Comparison of ENCODE assay signal across 28 cellular contexts in genomic region chr3:82745544-82745943, GRCh38.
"Had no signal": no experiment of that assay in that cellular context is flagged by ENCODE, and none has a peak within 500 bp of the region (broad histone marks: within the 10 kb centered on the region; RNA-seq: fewer than 3 reads in every experiment).

No MANE protein-coding gene starts in this region.

- H3K4me3 ChIP-seq: adrenal gland, breast epithelium, K562, MG63 had no signal

- H3K4me3 Mint-ChIP-seq: activated CD8-positive, alpha-beta T cell treated with anti-CD3 and anti-CD28 coated beads, Interleukin-2, amount 10 ng/mL, durations not matched to agents 7 days and 5 days; activated naive CD4-positive, alpha-beta T cell treated with anti-CD3 and anti-CD28 coated beads for 36 hours; activated T-cell treated with anti-CD3 and anti-CD28 coated beads, Interleukin-2, amount 50 U/mL, for 24 hours had no signal

- H3K36me3 ChIP-seq: adrenal gland, breast epithelium, MG63, WERI-Rb-1 had no signal

- H3K9me3 ChIP-seq: adrenal gland, breast epithelium, MG63 had no signal

- ATAC-seq: activated CD8-positive, alpha-beta T cell treated with anti-CD3 and anti-CD28 coated beads, Interleukin-2, amount 10 ng/mL, durations not matched to agents 7 days and 5 days; activated naive CD4-positive, alpha-beta T cell treated with anti-CD3 and anti-CD28 coated beads, Interleukin-2, amount 50 U/mL, for 72 hours; K562 had no signal

- H3K27me3 Mint-ChIP-seq: activated T-cell treated with anti-CD3 and anti-CD28 coated beads, Interleukin-2, amount 50 U/mL, for 24 hours had no signal

- H3K4me1 ChIP-seq: adrenal gland, breast epithelium had no signal

- H3K27ac Mint-ChIP-seq: activated CD8-positive, alpha-beta T cell treated with anti-CD3 and anti-CD28 coated beads, Interleukin-2, amount 10 ng/mL, durations not matched to agents 7 days and 5 days; activated naive CD4-positive, alpha-beta T cell treated with anti-CD3 and anti-CD28 coated beads for 36 hours; activated naive CD4-positive, alpha-beta T cell treated with anti-CD3 and anti-CD28 coated beads, Interleukin-2, amount 50 U/mL, for 72 hours; activated T-cell treated with anti-CD3 and anti-CD28 coated beads, Interleukin-2, amount 50 U/mL, for 24 hours had no signal

- DNase-seq: activated CD4-positive, alpha-beta T cell treated with anti-CD3 and anti-CD28 coated beads for 1 hour; activated CD4-positive, alpha-beta T cell treated with anti-CD3 and anti-CD28 coated beads for 48 hours; activated CD4-positive, CD25-positive, alpha-beta regulatory T cell; activated CD8-positive, alpha-beta T cell treated with anti-CD3 and anti-CD28 coated beads, Interleukin-2, amount 10 ng/mL, durations not matched to agents 7 days and 5 days; activated gamma-delta T cell treated with Interleukin-2 at 50 U/mL for 16 hours; activated naive CD4-positive, alpha-beta T cell treated with anti-CD3 and anti-CD28 coated beads for 36 hours; activated T-cell treated with anti-CD3 and anti-CD28 coated beads, Interleukin-2, amount 50 U/mL, for 24 hours; adrenal gland; caudate nucleus; cerebellar nuclear complex; IMR-90; Karpas-422; MG63; MV-4-11; NCI-H1092; NCI-H1436 treated with DMSO at 0.1 percent for 48 hours; NCI-H1694 treated with DMSO at 0.1 percent for 48 hours; NCI-H2029; NCI-H345; NCI-H524 treated with DMSO at 0.1 percent for 48 hours; NK-92 treated with Interleukin-12 subunit alpha and Interleukin-12 subunit beta, amount 100 ng/mL, for 24 hours; Right ventricle myocardium superior; SW 1271; T1000; WERI-Rb-1 had no signal

- H3K27ac ChIP-seq: adrenal gland, breast epithelium, WERI-Rb-1 had no signal

- H3K27me3 ChIP-seq: adrenal gland, breast epithelium, MG63 had no signal
